26 cellular contexts compared by ENCODE assay signal in the genomic region with DNA sequence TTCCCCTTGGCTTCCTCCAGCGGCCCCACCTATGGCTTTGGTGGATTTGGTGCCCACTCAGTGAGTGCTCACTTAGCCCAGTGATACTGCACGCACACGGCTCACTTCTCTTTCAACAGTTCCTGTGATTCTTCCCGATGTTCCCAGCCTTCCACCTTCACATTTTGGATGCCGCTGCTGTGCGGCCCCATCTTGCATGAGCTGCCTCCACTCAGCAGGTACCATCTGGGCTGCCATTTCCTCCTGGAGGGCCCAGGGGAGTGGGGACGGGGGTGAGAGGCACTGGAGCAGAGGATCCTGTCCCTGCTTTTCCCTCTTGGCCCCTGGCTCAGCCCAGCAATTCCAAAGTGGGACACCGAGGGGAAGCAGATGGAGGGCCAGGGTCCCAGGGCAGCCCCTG.
"Had no signal": no experiment of that assay in that cellular context is flagged by ENCODE, and none has a peak within 500 bp of the region (broad histone marks: within the 10 kb centered on the region; RNA-seq: fewer than 3 reads in every experiment).

No MANE protein-coding gene starts in this region.

- H3K27ac ChIP-seq: heart right ventricle, left lung, neural progenitor cell, ovary, prostate gland, sigmoid colon, tibial nerve, uterus had no signal

- H3K4me3 Mint-ChIP-seq: memory B cell; naive thymus-derived CD8-positive, alpha-beta T cell; nephron; neural progenitor cell; stimulated activated memory B cell treated with anti-CD40 and anti-IgM and Interleukin-4, amounts not matched to agents 10 μg/mL and 1 μg/mL and 100 μg/mL, for 72 hours; stimulated activated naive CD8-positive, alpha-beta T cell treated with anti-CD3 and anti-CD28 coated beads, Interleukin-15, amount 100 ng/mL, for 72 hours; type B pancreatic cell had no signal

- H3K27me3 ChIP-seq: heart right ventricle, left lung, neural progenitor cell, ovary, sigmoid colon, tibial nerve, uterus had no signal

- H3K4me1 ChIP-seq: left lung, neural progenitor cell, prostate gland, sigmoid colon, tibial nerve, uterus had no signal

- H3K27ac Mint-ChIP-seq: memory B cell; naive thymus-derived CD8-positive, alpha-beta T cell; nephron; neural progenitor cell; stimulated activated memory B cell treated with anti-CD40 and anti-IgM and Interleukin-4, amounts not matched to agents 10 μg/mL and 1 μg/mL and 100 μg/mL, for 72 hours; type B pancreatic cell had no signal

- H3K36me3 ChIP-seq: heart right ventricle, left lung, neural progenitor cell, ovary, prostate gland, sigmoid colon, tibial nerve, uterus had no signal

- H3K9me3 ChIP-seq: heart right ventricle, left lung, ovary, prostate gland, sigmoid colon, tibial nerve, uterus had no signal

- H3K4me1 Mint-ChIP-seq: memory B cell; stimulated activated memory B cell treated with anti-CD40 and anti-IgM and Interleukin-4, amounts not matched to agents 10 μg/mL and 1 μg/mL and 100 μg/mL, for 72 hours; stimulated activated naive CD8-positive, alpha-beta T cell treated with anti-CD3 and anti-CD28 coated beads, Interleukin-15, amount 100 ng/mL, for 72 hours had no signal

- H3K36me3 Mint-ChIP-seq: memory B cell; naive thymus-derived CD8-positive, alpha-beta T cell; neural progenitor cell; stimulated activated memory B cell treated with anti-CD40 and anti-IgM and Interleukin-4, amounts not matched to agents 10 μg/mL and 1 μg/mL and 100 μg/mL, for 72 hours; type B pancreatic cell had no signal

- H3K9me3 Mint-ChIP-seq: naive thymus-derived CD8-positive, alpha-beta T cell; nephron; type B pancreatic cell had no signal

- ATAC-seq: heart right ventricle; left colon; left lung; naive thymus-derived CD8-positive, alpha-beta T cell; right cardiac atrium; stimulated activated memory B cell treated with anti-CD40 and anti-IgM and Interleukin-4, amounts not matched to agents 10 μg/mL and 1 μg/mL and 100 μg/mL, for 72 hours; stimulated activated naive CD8-positive, alpha-beta T cell treated with anti-CD3 and anti-CD28 coated beads, Interleukin-15, amount 100 ng/mL, for 72 hours had no signal

- DNase-seq: heart right ventricle; hippocampal formation; kidney; left colon; left lung; naive thymus-derived CD8-positive, alpha-beta T cell; ovary; retina; right cardiac atrium; sigmoid colon; small intestine; stimulated activated CD4-positive, alpha-beta T cell treated with anti-CD3 and anti-CD28 coated beads, Interleukin-1b, Interleukin-23, amount 100 ng/mL, for 48 hours; stimulated activated CD4-positive, alpha-beta T cell treated with anti-CD3 and anti-CD28 coated beads, Interleukin-2, amount 100 ng/mL, for 48 hours; stimulated activated CD4-positive, alpha-beta T cell treated with anti-CD3 and anti-CD28 coated beads, Interleukin-4, amount 100 ng/mL, for 4 hours; stimulated activated CD8-positive, alpha-beta memory T cell treated with anti-CD3 and anti-CD28 coated beads, Interleukin-4, amount 100 ng/mL, for 48 hours; stimulated activated naive CD4-positive, alpha-beta T cell treated with Interleukin-2 at 50 U/mL for 16 hours; stimulated activated naive CD8-positive, alpha-beta T cell treated with anti-CD3 and anti-CD28 coated beads, Interleukin-15, amount 100 ng/mL, for 72 hours; substantia nigra; uterus had no signal

- H3K4me3 ChIP-seq: heart right ventricle, left lung, neural progenitor cell, ovary, prostate gland, sigmoid colon, tibial nerve, uterus had no signal

- H3K27me3 Mint-ChIP-seq: stimulated activated memory B cell treated with anti-CD40 and anti-IgM and Interleukin-4, amounts not matched to agents 10 μg/mL and 1 μg/mL and 100 μg/mL, for 72 hours had no signal
